In the genomic region with DNA sequence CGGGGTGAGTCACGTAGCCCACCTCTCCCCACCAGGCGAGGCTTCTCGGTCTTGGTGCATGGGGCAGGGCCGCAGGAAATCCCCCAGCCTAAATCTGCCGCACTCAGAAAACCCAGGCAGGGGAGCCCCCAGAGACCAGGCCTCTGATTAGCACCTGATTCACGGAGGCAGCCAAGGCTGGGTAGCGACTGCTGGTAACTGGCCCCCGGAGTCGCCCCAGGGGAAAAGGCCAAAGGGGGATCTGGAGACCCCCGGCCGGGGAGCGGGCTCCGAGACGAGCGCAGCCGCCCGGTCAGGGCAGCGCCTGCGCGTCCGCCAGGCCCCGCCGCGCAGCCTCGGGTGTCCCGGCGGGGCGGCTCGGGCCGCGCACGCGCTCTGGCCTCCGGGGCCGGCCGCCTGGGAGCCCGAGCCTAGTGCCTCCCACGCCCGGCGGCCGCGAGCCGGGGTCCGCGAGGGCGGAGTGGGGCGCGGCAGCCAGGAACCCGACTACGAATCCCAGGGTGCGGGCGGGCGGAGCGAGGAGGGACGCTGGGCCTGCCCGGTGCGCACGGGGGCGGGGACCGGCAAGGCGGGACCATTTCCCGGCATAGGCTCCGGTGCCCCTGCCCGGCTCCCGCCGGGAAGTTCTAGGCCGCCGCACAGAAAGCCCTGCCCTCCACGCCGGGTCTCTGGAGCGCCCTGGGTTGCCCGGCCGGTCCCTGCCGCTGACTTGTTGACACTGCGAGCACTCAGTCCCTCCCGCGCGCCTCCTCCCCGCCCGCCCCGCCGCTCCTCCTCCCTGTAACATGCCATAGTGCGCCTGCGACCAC, we compare ENCODE assay signal across 8 cellular contexts. TPM values are rescaled to one million over a fixed set of nuclear protein-coding genes. Genes with fewer than 3 reads are reported as not detected.
A peak's percentile ranks its signal among the peaks of the same experiment; 100 is the strongest.
DNase-seq lines count a peak whose midpoint lies in the region; FAIRE-seq and TF ChIP-seq lines count a peak whose summit lies in the region.

A gene with protein sequence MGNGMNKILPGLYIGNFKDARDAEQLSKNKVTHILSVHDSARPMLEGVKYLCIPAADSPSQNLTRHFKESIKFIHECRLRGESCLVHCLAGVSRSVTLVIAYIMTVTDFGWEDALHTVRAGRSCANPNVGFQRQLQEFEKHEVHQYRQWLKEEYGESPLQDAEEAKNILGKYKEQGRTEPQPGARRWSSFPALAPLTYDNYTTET (plus strand): TSS at position 791 of the 809 bp plus-strand sequence. CDS start 53 bp downstream, outside the sequence.

- intact Hi-C loops in activated T-helper 2 cell treated with anti-CD3 and anti-CD28 coated beads, Interferon-gamma antibody, Interleukin-2, Interleukin-4, amounts not matched to agents 10 μg/mL and 5 μg/mL and 100 μg/mL, durations not matched to agents 14 hours and 24 hours and 36 hours (cut with micrococcal nuclease) = loop anchor here (1.0 to 5.0 kb wide), 11 partner anchors 21 to 395 kb away; no protein-coding TSS in a partner anchor

- H3K4me2 ChIP-seq in H9 (ENCODE audit: insufficient read depth, insufficient read length, low read length) = peak within 1 kb of the TSS; percentile 90

- WGBS in H9 (ENCODE audit: extremely low coverage, insufficient read length, low lambda C conversion rate) = no CpG with 5 or more reads among the region's 85 CpGs
- WGBS in thymus = 34% methylated on average over 85 of the region's 85 CpGs

- H3K27ac Mint-ChIP-seq in H9 = peak within 1 kb of the TSS in 1 of 3 experiments; percentile 7; a peak in 2 of 7 replicates
- H3K27ac Mint-ChIP-seq in activated T-helper 2 cell treated with anti-CD3 and anti-CD28 coated beads, Interferon-gamma antibody, Interleukin-2, Interleukin-4, amounts not matched to agents 10 μg/mL and 5 μg/mL and 100 μg/mL, durations not matched to agents 14 hours and 24 hours and 36 hours = peak within 1 kb of the TSS; percentile 95
- peak within 1 kb of the TSS; percentile 86 for H3K27ac Mint-ChIP-seq in osteocyte (ENCODE audit: unreplicated experiment)

- H3K4me1 Mint-ChIP-seq in H9 (peaks cover 23 to 29% of the 10 kb centered on the region in 2 experiments), osteocyte (ENCODE audit: unreplicated experiment) (peaks cover 14% of the 10 kb centered on the region)
- peaks cover 45% of the 10 kb centered on the region for H3K4me1 Mint-ChIP-seq in activated T-helper 2 cell treated with anti-CD3 and anti-CD28 coated beads, Interferon-gamma antibody, Interleukin-2, Interleukin-4, amounts not matched to agents 10 μg/mL and 5 μg/mL and 100 μg/mL, durations not matched to agents 14 hours and 24 hours and 36 hours (ENCODE audit: low read depth)

- TF ChIP-seq POLR2A in NB4 (IDR thresholded peaks at IDR 0.05; ENCODE audit: extremely low read depth, insufficient read length) = peak; percentile 76

- H3K4me3 Mint-ChIP-seq in H9 = peak within 1 kb of the TSS; percentile 81 to 92
- H3K4me3 Mint-ChIP-seq in activated T-helper 2 cell treated with anti-CD3 and anti-CD28 coated beads, Interferon-gamma antibody, Interleukin-2, Interleukin-4, amounts not matched to agents 10 μg/mL and 5 μg/mL and 100 μg/mL, durations not matched to agents 14 hours and 24 hours and 36 hours (ENCODE audit: low read depth) = peak within 1 kb of the TSS; percentile 91
- peak within 1 kb of the TSS; percentile 86 for H3K4me3 Mint-ChIP-seq in osteocyte (ENCODE audit: unreplicated experiment)

- H3K27me3 Mint-ChIP-seq in H9 (ENCODE audit: low read depth) = peaks cover 30% of the 10 kb centered on the region
- no peaks in the 10 kb centered on the region for H3K27me3 Mint-ChIP-seq in activated T-helper 2 cell treated with anti-CD3 and anti-CD28 coated beads, Interferon-gamma antibody, Interleukin-2, Interleukin-4, amounts not matched to agents 10 μg/mL and 5 μg/mL and 100 μg/mL, durations not matched to agents 14 hours and 24 hours and 36 hours (ENCODE audit: low read depth)
- H3K27me3 Mint-ChIP-seq in osteocyte (ENCODE audit: unreplicated experiment) = peaks cover 14% of the 10 kb centered on the region

- no peak within 1 kb of the TSS for H4K91ac ChIP-seq in H9 (ENCODE audit: insufficient read length, low read depth, low read length)

- H3K36me3 Mint-ChIP-seq in H9 (ENCODE audit: insufficient read depth in 1 of 3, low read depth in 3 of 3) (peaks cover 6 to 9% (median 9%) of the 10 kb centered on the region in 3 experiments), osteocyte (ENCODE audit: unreplicated experiment) (no peaks in the 10 kb centered on the region)
- peaks cover 3% of the 10 kb centered on the region for H3K36me3 Mint-ChIP-seq in activated T-helper 2 cell treated with anti-CD3 and anti-CD28 coated beads, Interferon-gamma antibody, Interleukin-2, Interleukin-4, amounts not matched to agents 10 μg/mL and 5 μg/mL and 100 μg/mL, durations not matched to agents 14 hours and 24 hours and 36 hours (ENCODE audit: low read depth)

- H4K20me1 ChIP-seq in H9 (ENCODE audit: control insufficient read depth, insufficient read depth, insufficient read length) = no peaks in the 10 kb centered on the region

- no peak within 1 kb of the TSS for H4K8ac ChIP-seq in H9 (replicated peaks; ENCODE audit: insufficient read length, low read depth, low read length)

- H2BK12ac ChIP-seq in H9 (ENCODE audit: insufficient read length, low read depth, low read length) = no peak within 1 kb of the TSS

- no peak within 1 kb of the TSS for H3K4ac ChIP-seq in H9 (ENCODE audit: low read depth, low read length)

- no peak within 1 kb of the TSS for H4K5ac ChIP-seq in H9 (ENCODE audit: insufficient read length, low read depth, low read length)

- TF ChIP-seq CTCF in H9 (conservative IDR thresholded peaks at IDR 0.05) = no peak
- TF ChIP-seq CTCF in NB4 (IDR thresholded peaks at IDR 0.05; ENCODE audit: low read depth, low read length) = no peak
- no peak for TF ChIP-seq CTCF in osteocyte (IDR thresholded peaks at IDR 0.05)

- peak within 1 kb of the TSS; percentile 39 for H3K18ac ChIP-seq in H9 (ENCODE audit: insufficient read length, low read depth, low read length)

- H3K27ac ChIP-seq in H9 (ENCODE audit: insufficient read length, low read depth, low read length) = no peak within 1 kb of the TSS
- H3K27ac ChIP-seq in thymus (ENCODE audit: low read depth) = peak within 1 kb of the TSS; percentile 98

- H2BK120ac ChIP-seq in H9 (ENCODE audit: low read depth, low read length, poor library complexity, severe bottlenecking) = no peak within 1 kb of the TSS

- H3K4me1 ChIP-seq in H9 (ENCODE audit: insufficient read depth, low read length) (no peaks in the 10 kb centered on the region; the same call in 1 of the 2 replicates), thymus (ENCODE audit: control insufficient read depth, insufficient read depth, low read length) (peaks cover 9% of the 10 kb centered on the region)

- no peak within 1 kb of the TSS for H2BK15ac ChIP-seq in H9 (ENCODE audit: low read depth, low read length)

- no peaks in the 10 kb centered on the region for H3K79me1 ChIP-seq in H9 (ENCODE audit: insufficient read depth, low read depth, low read length, poor library complexity, severe bottlenecking)

- H3K27me3 ChIP-seq in H9 (ENCODE audit: insufficient read depth, low read length) (no peaks in the 10 kb centered on the region), thymus (ENCODE audit: control insufficient read depth, insufficient read depth) (no peaks in the 10 kb centered on the region)

- DNase-seq in ELF-1 (ENCODE audit: low read depth, low spot score) (peak; percentile 82), H9 (peak; percentile 82), NB4 (ENCODE audit: low read depth) (peak; percentile 91), frontal cortex (ENCODE audit: low spot score in 2 of 2) (peak; percentile 94 to 96), osteocyte (ENCODE audit: extremely low spot score, unreplicated experiment) (peak; percentile 96), NCI-H187 (lab: John Stamatoyannopoulos, UW) (no peak)
- peak; percentile 78 for DNase-seq in activated T-helper 2 cell treated with anti-CD3 and anti-CD28 coated beads, Interferon-gamma antibody, Interleukin-2, Interleukin-4, amounts not matched to agents 10 μg/mL and 5 μg/mL and 100 μg/mL, durations not matched to agents 14 hours and 24 hours and 36 hours (ENCODE audit: low spot score)

- H3K9me3 Mint-ChIP-seq in H9 = peaks cover 51 to 67% of the 10 kb centered on the region in 2 experiments
- H3K9me3 Mint-ChIP-seq in activated T-helper 2 cell treated with anti-CD3 and anti-CD28 coated beads, Interferon-gamma antibody, Interleukin-2, Interleukin-4, amounts not matched to agents 10 μg/mL and 5 μg/mL and 100 μg/mL, durations not matched to agents 14 hours and 24 hours and 36 hours = no peaks in the 10 kb centered on the region
- H3K9me3 Mint-ChIP-seq in osteocyte (ENCODE audit: unreplicated experiment) = no peaks in the 10 kb centered on the region

- H3K23me2 ChIP-seq in H9 (ENCODE audit: insufficient read length, low read depth, low read length, poor library complexity, severe bottlenecking) = peaks cover 12% of the 10 kb centered on the region

- H2AFZ ChIP-seq in H9 (ENCODE audit: low read length) = no peak within 1 kb of the TSS

- no peak within 1 kb of the TSS for H3K23ac ChIP-seq in H9 (ENCODE audit: insufficient read length, low read depth, low read length)

- H3K4me3 ChIP-seq in NB4 (ENCODE audit: low read depth, low read length) (peak within 1 kb of the TSS; percentile 69), thymus (ENCODE audit: low read length) (peak within 1 kb of the TSS; percentile 81)

- H3K36me3 ChIP-seq in thymus (ENCODE audit: control insufficient read depth, insufficient read depth) = no peaks in the 10 kb centered on the region

- peak within 1 kb of the TSS; percentile 16 for H3K9ac ChIP-seq in H9 (ENCODE audit: extremely low read depth, insufficient read length, low read length)

- no peak within 1 kb of the TSS for H2BK20ac ChIP-seq in H9 (ENCODE audit: low read depth, low read length, poor library complexity, severe bottlenecking)

- no peak within 1 kb of the TSS for H3K56ac ChIP-seq in H9 (ENCODE audit: insufficient read length, low read depth, low read length)

- no peaks in the 10 kb centered on the region for H3K79me2 ChIP-seq in H9 (ENCODE audit: insufficient read depth, low read length)

- FAIRE-seq in frontal cortex (lab: Jason Lieb, UNC) = no peak

- H2AK5ac ChIP-seq in H9 (ENCODE audit: insufficient read length, low read length) = no peak within 1 kb of the TSS

- no peak within 1 kb of the TSS for H2BK5ac ChIP-seq in H9 (ENCODE audit: insufficient read length, low read length)

- no peak within 1 kb of the TSS for H3T11ph ChIP-seq in H9 (ENCODE audit: low read length)

- peak within 1 kb of the TSS; percentile 25; the same call in 1 of the 2 replicates for H3K14ac ChIP-seq in H9 (ENCODE audit: insufficient read depth, low read length)

- H3K9me3 ChIP-seq in H9 (ENCODE audit: control insufficient read depth, low read depth, low read length) (peaks cover 33% of the 10 kb centered on the region), thymus (ENCODE audit: control insufficient read depth) (no peaks in the 10 kb centered on the region)

RNA-seq across cellular contexts. Expression of the gene that starts here (rescaled TPM):
- total RNA-seq in H9 (2021) = 25.0 and 25.5 TPM in 2 replicates
- total RNA-seq in activated T-helper 2 cell treated with anti-CD3 and anti-CD28 coated beads, Interferon-gamma antibody, Interleukin-2, Interleukin-4, amounts not matched to agents 10 μg/mL and 5 μg/mL and 100 μg/mL, durations not matched to agents 14 hours and 24 hours and 36 hours = 27.5 and 28.6 TPM in 2 replicates
- total RNA-seq in frontal cortex = 14.7 TPM
- 27.4 and 29.7 TPM in 2 replicates for total RNA-seq in osteocyte
- polyA plus RNA-seq in thymus = 54.2 TPM

Comparison
In these comparisons a context has a peak if more than half of its experiments do, and no peak if none do; other contexts are left out.
1. DNase-seq: peak in ELF-1 (single experiment), H9 (single experiment), NB4 (single experiment), activated T-helper 2 cell treated with anti-CD3 and anti-CD28 coated beads, Interferon-gamma antibody, Interleukin-2, Interleukin-4, amounts not matched to agents 10 μg/mL and 5 μg/mL and 100 μg/mL, durations not matched to agents 14 hours and 24 hours and 36 hours (single experiment), frontal cortex (2 of 2) and osteocyte (single experiment); none in NCI-H187 (0 of 2).
2. Peak in every context shown above with its lines, with median percentiles within 50 percentile points of each other: H3K4me3 Mint-ChIP-seq.